In genomic region chr14:21097616-21098133, GRCh38 we compare ENCODE assay signal across 8 cellular contexts. TPM values are rescaled to one million over a fixed set of nuclear protein-coding genes. Genes with fewer than 3 reads are reported as not detected.
DNase-seq lines count a peak whose midpoint lies in the region; ATAC-seq and TF ChIP-seq lines count a peak whose summit lies in the region.

No MANE protein-coding gene starts in this region.

- peaks cover 7% of the 10 kb centered on the region; the same call in 1 of the 2 replicates for H3K36me3 ChIP-seq in SK-N-MC (ENCODE audit: insufficient read depth, low read length)
- peaks cover 0 to 5% of the 10 kb centered on the region in 2 donors for H3K36me3 ChIP-seq in psoas muscle (ENCODE audit: insufficient read depth in 1 of 2, low read depth in 1 of 2)

- TF ChIP-seq CTCF in GM12865 (IDR thresholded peaks at IDR 0.05; ENCODE audit: insufficient read depth, low read depth, low read length, missing control alignments) (no peak), foreskin keratinocyte (conservative IDR thresholded peaks at IDR 0.05) (no peak), psoas muscle (IDR thresholded peaks at IDR 0.05) (no peak)

- 5 to 14% (median 5%) methylated on average over 9 to 22 of the region's 22 CpGs for WGBS in psoas muscle, 3 donors

- DNase-seq in GM12865 (ENCODE audit: low read depth) = no peak
- DNase-seq in SK-N-MC (ENCODE audit: low read depth, low spot score) = no peak
- DNase-seq in foreskin keratinocyte = no peak
- DNase-seq in psoas muscle = peak in 1 of 2 donors; percentile 34
- no peak for DNase-seq in dermis blood vessel endothelial cell

- no peaks in the 10 kb centered on the region for H3K27me3 ChIP-seq in foreskin keratinocyte
- H3K27me3 ChIP-seq in psoas muscle (ENCODE audit: insufficient read depth in 3 of 3, low read length in 2 of 3) = no peaks in the 10 kb centered on the region

- H3K9ac ChIP-seq in SK-N-MC (ENCODE audit: insufficient read length) = no peak overlapping the region

- ATAC-seq in foreskin keratinocyte = no peak
- peak in 2 of 4 donors; percentile 22 to 51 for ATAC-seq in psoas muscle
- ATAC-seq in HG02763 (IDR thresholded peaks at IDR 0.05; ENCODE audit: unreplicated experiment) = no peak
- ATAC-seq in GM18907 (IDR thresholded peaks at IDR 0.05; ENCODE audit: unreplicated experiment) = no peak
- no peak for ATAC-seq in GM19463 (IDR thresholded peaks at IDR 0.05; ENCODE audit: unreplicated experiment)

- H3K9me3 ChIP-seq in SK-N-MC (ENCODE audit: low read depth, low read length) (no peaks in the 10 kb centered on the region), psoas muscle (no peaks in the 10 kb centered on the region)

- intact Hi-C loops in psoas muscle (cut with DNase I) = loop anchor here in 1 of 2 donors (10.0 kb wide), 1 partner anchor 413 kb away; the partner anchor contains the start of genes ANG and RNASE4

- peak overlapping the region; percentile 11; the same call in 1 of the 2 replicates for H3K4me3 ChIP-seq in GM12865 (ENCODE audit: low read depth, low read length)
- H3K4me3 ChIP-seq in SK-N-MC = peak overlapping the region; percentile 53; the same call in 1 of the 2 replicates
- H3K4me3 ChIP-seq in psoas muscle = peak overlapping the region; percentile 52

- peak overlapping the region; percentile 81; the same call in 1 of the 2 replicates for H3K27ac ChIP-seq in SK-N-MC
- H3K27ac ChIP-seq in foreskin keratinocyte = peak overlapping the region; percentile 52
- H3K27ac ChIP-seq in psoas muscle = peak overlapping the region; percentile 73

- H3K4me1 ChIP-seq in foreskin keratinocyte (peaks cover 34% of the 10 kb centered on the region), psoas muscle (peaks cover 18% of the 10 kb centered on the region)

RNA-seq across cellular contexts. Expression of gene ZNF219, which starts 0.8 kb away (rescaled TPM):
- total RNA-seq in foreskin keratinocyte = 51.9 and 52.0 TPM in 2 replicates
- 56.9 and 62.5 TPM in 2 replicates for polyA plus RNA-seq in foreskin keratinocyte
- total RNA-seq in psoas muscle = 10 to 100 TPM; 13.9 to 28.5 (median 22.9) TPM
- polyA plus RNA-seq in psoas muscle = 10 to 100 TPM; 32.2 to 38.1 (median 35.4) TPM
- 5.1 and 7.0 TPM in 2 replicates for total RNA-seq in dermis blood vessel endothelial cell

RNA-seq across cellular contexts. Expression of gene TMEM253, which starts 3.2 kb away (rescaled TPM):
- total RNA-seq in foreskin keratinocyte (0.34 and 0.42 TPM in 2 replicates), psoas muscle (under 1 TPM in 2 of 4 donors, not detected in 2; 0.17 TPM), dermis blood vessel endothelial cell (0.19 TPM in 1 of 2 replicates, not detected in the other)
- polyA plus RNA-seq in foreskin keratinocyte (1.2 and 1.4 TPM in 2 replicates), psoas muscle (under 1 TPM; 0.10 to 0.29 (median 0.27) TPM)

RNA-seq across cellular contexts. Expression of gene ARHGEF40, which starts 27.6 kb away (rescaled TPM):
- 13.6 and 20.7 TPM in 2 replicates for total RNA-seq in foreskin keratinocyte
- 10.2 and 17.6 TPM in 2 replicates for polyA plus RNA-seq in foreskin keratinocyte
- 10 to 100 TPM in 3 of 4 donors, 1 to 10 TPM in 1; 9.8 to 18.7 (median 12.6) TPM for total RNA-seq in psoas muscle
- 10 to 100 TPM in 1 of 3 donors, 1 to 10 TPM in 2; 6.8 to 10.1 (median 7.3) TPM for polyA plus RNA-seq in psoas muscle
- total RNA-seq in dermis blood vessel endothelial cell = 6.2 and 7.3 TPM in 2 replicates

RNA-seq across cellular contexts. Expression of gene RNASE8, which starts 40.1 kb away (rescaled TPM):
- total RNA-seq in foreskin keratinocyte (not detected in 2 replicates), psoas muscle (not detected), dermis blood vessel endothelial cell (not detected in 2 replicates)
- polyA plus RNA-seq in foreskin keratinocyte (not detected in 2 replicates), psoas muscle (not detected)

RNA-seq across cellular contexts. Expression of gene RNASE7, which starts 55.5 kb away (rescaled TPM):
- total RNA-seq in foreskin keratinocyte (10.5 and 17.1 TPM in 2 replicates), psoas muscle (under 1 TPM; 0.15 to 0.43 (median 0.28) TPM), dermis blood vessel endothelial cell (not detected in 2 replicates)
- polyA plus RNA-seq in foreskin keratinocyte (6.8 and 11.7 TPM in 2 replicates), psoas muscle (1 to 10 TPM in 1 of 3 donors, under 1 TPM in 1, not detected in 1; 0.73 to 1.9 TPM)
